ENCODE assay signal across 28 cellular contexts in genomic region chr9:466749-467148, GRCh38.
"Had no signal": no experiment of that assay in that cellular context is flagged by ENCODE, and none has a peak within 500 bp of the region (broad histone marks: within the 10 kb centered on the region; RNA-seq: fewer than 3 reads in every experiment).

No MANE protein-coding gene starts in this region.

- H3K9me3 ChIP-seq: heart left ventricle, psoas muscle, stomach, thyroid gland, upper lobe of left lung had no signal

- FAIRE-seq: astrocyte, endothelial cell of umbilical vein, TTC549 had no signal

- H3K79me2 ChIP-seq: parathyroid adenoma had no signal

- H3K4me3 Mint-ChIP-seq: nephron progenitor cell; stimulated activated naive B cell treated with anti-CD40 and anti-IgM and Interleukin-4, amounts not matched to agents 10 μg/mL and 1 μg/mL and 100 μg/mL, for 72 hours; T-helper 1 cell treated with Interleukin-12 subunit alpha and Interleukin-12 subunit beta and Interleukin-4 antibody, amounts not matched to agents 30 μg/mL and 1 μg/mL, for 36 hours had no signal

- H2AFZ ChIP-seq: parathyroid adenoma had no signal

- H3K36me3 ChIP-seq: brain microvascular endothelial cell, thyroid gland had no signal

- H3K9me3 Mint-ChIP-seq: stimulated activated naive B cell treated with anti-CD40 and anti-IgM and Interleukin-4, amounts not matched to agents 10 μg/mL and 1 μg/mL and 100 μg/mL, for 72 hours; T-helper 1 cell treated with Interleukin-12 subunit alpha and Interleukin-12 subunit beta and Interleukin-4 antibody, amounts not matched to agents 30 μg/mL and 1 μg/mL, for 36 hours had no signal

- H3K4me3 ChIP-seq: heart left ventricle, psoas muscle, stomach, thyroid gland, upper lobe of left lung had no signal

- H3K27ac Mint-ChIP-seq: nephron progenitor cell; stimulated activated naive B cell treated with anti-CD40 and anti-IgM and Interleukin-4, amounts not matched to agents 10 μg/mL and 1 μg/mL and 100 μg/mL, for 72 hours; T-helper 1 cell treated with Interleukin-12 subunit alpha and Interleukin-12 subunit beta and Interleukin-4 antibody, amounts not matched to agents 30 μg/mL and 1 μg/mL, for 36 hours had no signal

- H3K27ac ChIP-seq: brain microvascular endothelial cell, foreskin keratinocyte, heart left ventricle, parathyroid adenoma, psoas muscle, stomach, thyroid gland, upper lobe of left lung, VCaP had no signal

- DNase-seq: activated CD4-positive, alpha-beta T cell treated with anti-CD3 and anti-CD28 coated beads for 4 hours; activated CD4-positive, alpha-beta T cell treated with anti-CD3 and anti-CD28 coated beads, Interleukin-2, amount 50 U/mL, for 4 hours; activated naive CD4-positive, alpha-beta T cell treated with Interleukin-2 at 50 U/mL for 16 hours; activated T-cell treated with anti-CD3 and anti-CD28 coated beads, Interleukin-2, amount 50 U/mL, for 48 hours; amniotic stem cell; brain microvascular endothelial cell; caudate nucleus; cortex of kidney; foreskin keratinocyte; heart left ventricle; hypothalamus; nephron progenitor cell; nucleus accumbens; psoas muscle; stimulated activated CD4-positive, alpha-beta T cell treated with anti-CD3 and anti-CD28 coated beads, Interleukin-15, amount 100 ng/mL, for 24 hours; stimulated activated CD4-positive, alpha-beta T cell treated with anti-CD3 and anti-CD28 coated beads, Interleukin-2, amount 100 ng/mL, for 24 hours; stimulated activated naive B cell treated with anti-CD40 and anti-IgM and Interleukin-4, amounts not matched to agents 10 μg/mL and 1 μg/mL and 100 μg/mL, for 72 hours; stomach; SW 1271; T-helper 9 cell; thyroid gland had no signal

- H3K27me3 Mint-ChIP-seq: stimulated activated naive B cell treated with anti-CD40 and anti-IgM and Interleukin-4, amounts not matched to agents 10 μg/mL and 1 μg/mL and 100 μg/mL, for 72 hours had no signal

- H3K9ac ChIP-seq: parathyroid adenoma had no signal

- H3K27me3 ChIP-seq: brain microvascular endothelial cell, foreskin keratinocyte, heart left ventricle, stomach, thyroid gland, upper lobe of left lung had no signal

- ATAC-seq: foreskin keratinocyte; heart left ventricle; psoas muscle; stimulated activated naive B cell treated with anti-CD40 and anti-IgM and Interleukin-4, amounts not matched to agents 10 μg/mL and 1 μg/mL and 100 μg/mL, for 72 hours had no signal
